Comparison of ENCODE assay signal across 1 cellular context in the genomic region with DNA sequence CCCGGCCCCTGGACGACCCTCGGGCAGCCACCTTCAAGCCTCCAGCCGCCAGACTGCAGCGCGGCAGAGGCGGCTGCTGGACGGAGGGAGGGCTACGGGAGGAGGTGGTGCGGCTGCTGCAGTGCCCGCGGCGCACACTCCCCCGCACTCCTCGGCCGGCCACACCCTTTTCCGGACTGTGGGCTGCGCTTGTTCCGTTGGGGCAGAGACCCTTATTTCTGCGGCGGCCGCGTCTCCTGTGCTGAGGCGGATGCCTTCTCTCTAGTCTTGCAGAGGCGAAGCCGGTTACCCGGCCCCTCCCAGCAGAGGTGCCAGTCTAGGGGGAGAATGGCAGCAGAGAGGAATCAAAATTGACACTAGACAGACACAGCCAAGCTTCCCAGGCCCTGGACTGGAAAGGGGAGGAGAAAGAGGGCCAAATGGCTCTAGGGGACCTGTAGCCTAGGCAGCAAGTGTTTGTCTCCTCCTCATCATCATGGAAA.
TF ChIP-seq lines count a peak whose summit lies in the region.

No MANE protein-coding gene starts in this region.

TF ChIP-seq in HepG2, 621 proteins besides CTCF, POLR2A, EP300 and RAD21 (continued from another document):
- TF ChIP-seq, protein P1, sequence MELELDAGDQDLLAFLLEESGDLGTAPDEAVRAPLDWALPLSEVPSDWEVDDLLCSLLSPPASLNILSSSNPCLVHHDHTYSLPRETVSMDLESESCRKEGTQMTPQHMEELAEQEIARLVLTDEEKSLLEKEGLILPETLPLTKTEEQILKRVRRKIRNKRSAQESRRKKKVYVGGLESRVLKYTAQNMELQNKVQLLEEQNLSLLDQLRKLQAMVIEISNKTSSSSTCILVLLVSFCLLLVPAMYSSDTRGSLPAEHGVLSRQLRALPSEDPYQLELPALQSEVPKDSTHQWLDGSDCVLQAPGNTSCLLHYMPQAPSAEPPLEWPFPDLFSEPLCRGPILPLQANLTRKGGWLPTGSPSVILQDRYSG (CRISPR knock-in tag; IDR thresholded peaks at IDR 0.05) = no peak
- TF ChIP-seq, protein P2, sequence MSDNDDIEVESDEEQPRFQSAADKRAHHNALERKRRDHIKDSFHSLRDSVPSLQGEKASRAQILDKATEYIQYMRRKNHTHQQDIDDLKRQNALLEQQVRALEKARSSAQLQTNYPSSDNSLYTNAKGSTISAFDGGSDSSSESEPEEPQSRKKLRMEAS (IDR thresholded peaks at IDR 0.05) = 0 out of 2 replicates have a peak, but pooled peaks have one; percentile 36
- TF ChIP-seq DNMT3B (CRISPR knock-in tag; conservative IDR thresholded peaks at IDR 0.05) (peak; percentile 53; the same call in 1 of the 2 replicates), ZNF768 (CRISPR knock-in tag; IDR thresholded peaks at IDR 0.05) (peak; percentile 36; the same call in 1 of the 2 replicates), ZNF891 (CRISPR knock-in tag; IDR thresholded peaks at IDR 0.05) (no peak; the same call in 1 of the 2 replicates), GTF2F1 (IDR thresholded peaks at IDR 0.05; ENCODE audit: low read length) (no peak), CBX5 (CRISPR knock-in tag; IDR thresholded peaks at IDR 0.05; ENCODE audit: borderline replicate concordance) (peak; percentile 46; the same call in 1 of the 2 replicates), SMAD9 (CRISPR knock-in tag; IDR thresholded peaks at IDR 0.05) (no peak), ZNF552 (CRISPR knock-in tag; IDR thresholded peaks at IDR 0.05; ENCODE audit: borderline replicate concordance) (no peak), HCFC1 (IDR thresholded peaks at IDR 0.05; ENCODE audit: low read depth, low read length) (no peak), ZNF569 (CRISPR knock-in tag; IDR thresholded peaks at IDR 0.05; ENCODE audit: borderline replicate concordance) (no peak)
- TF ChIP-seq, protein P3, sequence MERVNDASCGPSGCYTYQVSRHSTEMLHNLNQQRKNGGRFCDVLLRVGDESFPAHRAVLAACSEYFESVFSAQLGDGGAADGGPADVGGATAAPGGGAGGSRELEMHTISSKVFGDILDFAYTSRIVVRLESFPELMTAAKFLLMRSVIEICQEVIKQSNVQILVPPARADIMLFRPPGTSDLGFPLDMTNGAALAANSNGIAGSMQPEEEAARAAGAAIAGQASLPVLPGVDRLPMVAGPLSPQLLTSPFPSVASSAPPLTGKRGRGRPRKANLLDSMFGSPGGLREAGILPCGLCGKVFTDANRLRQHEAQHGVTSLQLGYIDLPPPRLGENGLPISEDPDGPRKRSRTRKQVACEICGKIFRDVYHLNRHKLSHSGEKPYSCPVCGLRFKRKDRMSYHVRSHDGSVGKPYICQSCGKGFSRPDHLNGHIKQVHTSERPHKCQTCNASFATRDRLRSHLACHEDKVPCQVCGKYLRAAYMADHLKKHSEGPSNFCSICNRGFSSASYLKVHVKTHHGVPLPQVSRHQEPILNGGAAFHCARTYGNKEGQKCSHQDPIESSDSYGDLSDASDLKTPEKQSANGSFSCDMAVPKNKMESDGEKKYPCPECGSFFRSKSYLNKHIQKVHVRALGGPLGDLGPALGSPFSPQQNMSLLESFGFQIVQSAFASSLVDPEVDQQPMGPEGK (CRISPR knock-in tag; IDR thresholded peaks at IDR 0.05) = 0 out of 2 replicates have a peak, but pooled peaks have one; percentile 53
- TF ChIP-seq, protein P4, sequence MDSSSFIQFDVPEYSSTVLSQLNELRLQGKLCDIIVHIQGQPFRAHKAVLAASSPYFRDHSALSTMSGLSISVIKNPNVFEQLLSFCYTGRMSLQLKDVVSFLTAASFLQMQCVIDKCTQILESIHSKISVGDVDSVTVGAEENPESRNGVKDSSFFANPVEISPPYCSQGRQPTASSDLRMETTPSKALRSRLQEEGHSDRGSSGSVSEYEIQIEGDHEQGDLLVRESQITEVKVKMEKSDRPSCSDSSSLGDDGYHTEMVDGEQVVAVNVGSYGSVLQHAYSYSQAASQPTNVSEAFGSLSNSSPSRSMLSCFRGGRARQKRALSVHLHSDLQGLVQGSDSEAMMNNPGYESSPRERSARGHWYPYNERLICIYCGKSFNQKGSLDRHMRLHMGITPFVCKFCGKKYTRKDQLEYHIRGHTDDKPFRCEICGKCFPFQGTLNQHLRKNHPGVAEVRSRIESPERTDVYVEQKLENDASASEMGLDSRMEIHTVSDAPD (CRISPR knock-in tag; IDR thresholded peaks at IDR 0.05) = no peak
